ENCODE assay signal across 8 cellular contexts in genomic region chr6:26025047-26025893, GRCh38.
DNase-seq lines count a peak whose midpoint lies in the region; ATAC-seq and TF ChIP-seq lines count a peak whose summit lies in the region.

No MANE protein-coding gene starts in this region.

- no peaks in the 10 kb centered on the region for H3K36me3 ChIP-seq in GM06990 (ENCODE audit: control insufficient read depth, insufficient read depth, low read length)
- H3K36me3 ChIP-seq in RWPE2 (ENCODE audit: low read depth) = no peaks in the 10 kb centered on the region
- no peaks in the 10 kb centered on the region for H3K36me3 ChIP-seq in neuronal stem cell (replicated peaks in 1 of 2; ENCODE audit: control insufficient read depth in 2 of 2, insufficient read depth in 2 of 2, low read length in 2 of 2)

- peak overlapping the region; percentile 71 for H2AK5ac ChIP-seq in neuronal stem cell (ENCODE audit: low read depth, low read length)

- H4K91ac ChIP-seq in neuronal stem cell (ENCODE audit: low read depth, low read length, poor library complexity) = no peak overlapping the region

- H3K9me3 ChIP-seq in RWPE2 (ENCODE audit: severe bottlenecking) (no peaks in the 10 kb centered on the region), neuronal stem cell (replicated peaks in 1 of 2; ENCODE audit: control insufficient read depth in 2 of 2, insufficient read depth in 1 of 2, low read depth in 1 of 2, low read length in 2 of 2) (no peaks in the 10 kb centered on the region)

- H2AFZ ChIP-seq in neuronal stem cell (ENCODE audit: low read length) = no peak overlapping the region

- peak overlapping the region; percentile 53 for H3K9ac ChIP-seq in neuronal stem cell (ENCODE audit: low read depth, low read length, poor library complexity)

- TF ChIP-seq POLR2A in erythroblast (IDR thresholded peaks at IDR 0.05; ENCODE audit: low read length) = no peak

- no peak overlapping the region for H3K18ac ChIP-seq in neuronal stem cell (ENCODE audit: low read length)

- H3K4ac ChIP-seq in neuronal stem cell (ENCODE audit: low read length) = no peak overlapping the region

- no peak overlapping the region for H3K4me2 ChIP-seq in neuronal stem cell (ENCODE audit: insufficient read depth, low read length, poor library complexity, severe bottlenecking)

- WGBS in neuronal stem cell (ENCODE audit: extremely low coverage in 2 of 2, insufficient read length in 2 of 2, insufficient replicate concordance in 1 of 2), 2 donors = no CpG with 5 or more reads among the region's 17 CpGs

- TF ChIP-seq CTCF in GM06990 (IDR thresholded peaks at IDR 0.05; ENCODE audit: insufficient read depth, low read length, poor library complexity, severe bottlenecking) = no peak
- no peak for TF ChIP-seq CTCF in RWPE2 (IDR thresholded peaks at IDR 0.05; ENCODE audit: poor library complexity, severe bottlenecking)

- no peak overlapping the region for H2BK12ac ChIP-seq in neuronal stem cell (ENCODE audit: low read length)

- H3K4me3 ChIP-seq in GM06990 (replicated peaks; ENCODE audit: low read depth, low read length) (peak overlapping the region; percentile 66; the same call in 1 of the 2 replicates), RWPE2 (ENCODE audit: severe bottlenecking) (no peak overlapping the region), neuronal stem cell (ENCODE audit: low read length in 2 of 2) (no peak overlapping the region)

- no peaks in the 10 kb centered on the region for H3K79me1 ChIP-seq in neuronal stem cell (ENCODE audit: low read depth, low read length)

- H3K4me1 ChIP-seq in RWPE2 (ENCODE audit: insufficient read depth, poor library complexity, severe bottlenecking) = peaks cover 19% of the 10 kb centered on the region
- H3K4me1 ChIP-seq in neuronal stem cell (ENCODE audit: control insufficient read depth in 2 of 2, insufficient read depth in 1 of 2, low read depth in 1 of 2, low read length in 2 of 2) = peaks cover 12 to 35% of the 10 kb centered on the region in 2 donors

- H4K8ac ChIP-seq in neuronal stem cell (ENCODE audit: low read depth, low read length) = no peak overlapping the region

- no peak overlapping the region for H2BK15ac ChIP-seq in neuronal stem cell (ENCODE audit: low read length)

- peak overlapping the region; percentile 94 for H3K27ac ChIP-seq in RWPE2 (ENCODE audit: poor library complexity, severe bottlenecking)
- peak overlapping the region; percentile 54 for H3K27ac ChIP-seq in neuronal stem cell (replicated peaks; ENCODE audit: low read length)

- ATAC-seq in RWPE2 (ENCODE audit: low read depth) = peak; percentile 20; the same call in 2 of the 3 replicates
- ATAC-seq in GM19351 (IDR thresholded peaks at IDR 0.05; ENCODE audit: unreplicated experiment) = no peak

- H3K14ac ChIP-seq in neuronal stem cell (ENCODE audit: low read length) = no peak overlapping the region

- H3K23ac ChIP-seq in neuronal stem cell (ENCODE audit: low read depth, low read length, poor library complexity) = no peak overlapping the region

- no peak overlapping the region for H2BK120ac ChIP-seq in neuronal stem cell (ENCODE audit: low read depth, low read length)

- DNase-seq in GM06990 (ENCODE audit: extremely low read depth, insufficient read length) (no peak), RWPE2 (ENCODE audit: low spot score) (no peak), erythroblast (lab: John Stamatoyannopoulos, UW) (peak; percentile 90 to 91), neuronal stem cell (ENCODE audit: low spot score) (no peak), ureter (ENCODE audit: low spot score) (no peak), SHP77 (lab: John Stamatoyannopoulos, UW) (no peak)
- no peak for DNase-seq in stimulated activated CD8-positive, alpha-beta memory T cell treated with anti-CD3 and anti-CD28 coated beads, Interleukin-4, amount 100 ng/mL, for 48 hours

- H2BK5ac ChIP-seq in neuronal stem cell (ENCODE audit: low read length) = no peak overlapping the region

- H3K27me3 ChIP-seq in GM06990 (replicated peaks; ENCODE audit: control insufficient read depth, insufficient read depth, low read length) (no peaks in the 10 kb centered on the region), RWPE2 (ENCODE audit: insufficient read depth, poor library complexity, severe bottlenecking) (no peaks in the 10 kb centered on the region), neuronal stem cell (ENCODE audit: control insufficient read depth in 3 of 3, insufficient read depth in 3 of 3, low read depth in 1 of 3, low read length in 3 of 3) (no peaks in the 10 kb centered on the region)

Comparison
In these comparisons a context has a peak if more than half of its experiments do, and no peak if none do; other contexts are left out.
1. DNase-seq: peak in erythroblast (2 of 2); none in GM06990 (single experiment), RWPE2 (single experiment), neuronal stem cell (single experiment), ureter (single experiment), SHP77 (0 of 2) and stimulated activated CD8-positive, alpha-beta memory T cell treated with anti-CD3 and anti-CD28 coated beads, Interleukin-4, amount 100 ng/mL, for 48 hours (single experiment).